8 cellular contexts compared by ENCODE assay signal in genomic region chr3:158693866-158694456, GRCh38. TPM values are rescaled to one million over a fixed set of nuclear protein-coding genes. Genes with fewer than 3 reads are reported as not detected.
"Had no signal": no experiment of that assay in that cellular context is flagged by ENCODE, and none has a peak within 500 bp of the region (broad histone marks: within the 10 kb centered on the region; RNA-seq: fewer than 3 reads in every experiment).

No MANE protein-coding gene starts in this region.

RNA-seq across cellular contexts. Expression of gene RARRES1, which starts 38.3 kb away (rescaled TPM):
- total RNA-seq: activated CD4-positive, alpha-beta memory T cell treated with anti-CD3 and anti-CD28 coated beads, Interleukin-2, amount 10 ng/mL, durations not matched to agents 7 days and 5 days; activated CD4-positive, alpha-beta T cell treated with anti-CD3 and anti-CD28 coated beads for 36 hours; activated CD4-positive, alpha-beta T cell treated with anti-CD3 and anti-CD28 coated beads, Interleukin-2, amount 10 ng/mL, durations not matched to agents 7 days and 5 days; activated CD8-positive, alpha-beta memory T cell treated with anti-CD3 and anti-CD28 coated beads, Interleukin-2, amount 10 ng/mL, durations not matched to agents 7 days and 5 days; activated CD8-positive, alpha-beta T cell treated with anti-CD3 and anti-CD28 coated beads, Interleukin-2, amount 10 ng/mL, durations not matched to agents 7 days and 5 days; activated naive CD8-positive, alpha-beta T cell treated with anti-CD3 and anti-CD28 coated beads, Interleukin-2, amount 10 ng/mL, durations not matched to agents 7 days and 5 days; T-helper 17 cell; T-helper 2 cell treated with Interferon-gamma antibody and Interleukin-4, amounts not matched to agents 100 ng/mL and 5 ng/mL, for 36 hours had no signal
